7 cellular contexts compared by ENCODE assay signal in the genomic region with DNA sequence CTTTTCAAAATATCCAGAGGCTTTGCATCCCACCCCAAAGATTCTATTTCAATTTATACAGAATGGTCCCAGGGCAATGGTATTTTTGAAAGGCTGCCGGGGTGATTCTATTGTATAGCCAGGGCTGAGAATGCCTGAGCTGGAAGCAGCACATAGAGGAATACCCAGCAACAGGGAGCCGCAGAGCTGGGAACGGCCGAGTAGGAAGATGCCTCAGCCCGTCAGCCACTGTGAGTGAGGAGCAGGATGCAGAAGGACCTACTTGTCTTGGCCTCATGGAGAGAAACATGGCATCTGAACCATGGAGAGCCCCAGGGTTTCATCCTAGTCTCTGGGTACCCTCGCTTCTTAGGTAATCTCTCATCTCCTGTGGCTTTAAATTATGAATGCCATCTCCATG.
"Had no signal": no experiment of that assay in that cellular context is flagged by ENCODE, and none has a peak within 500 bp of the region (broad histone marks: within the 10 kb centered on the region; RNA-seq: fewer than 3 reads in every experiment).

No MANE protein-coding gene starts in this region.

- H3K4me3 ChIP-seq: GM23338, HAP-1, K562 had no signal

- ATAC-seq: GM23338, HCT116, K562 had no signal

- H3K36me3 ChIP-seq: HAP-1 had no signal

- H3K4me3 Mint-ChIP-seq: GM23338, HFFc6 had no signal

- H3K27ac Mint-ChIP-seq: GM23338, HFFc6 had no signal

- H3K9me3 ChIP-seq: HAP-1 had no signal

- H2AFZ ChIP-seq: GM23338 had no signal

- DNase-seq: H7, HFFc6, IMR-90 had no signal

- H3K4me2 ChIP-seq: GM23338 had no signal

- H3K9me3 Mint-ChIP-seq: GM23338, HFFc6 had no signal

- H3K4me1 ChIP-seq: HAP-1 had no signal
